Comparison of ENCODE assay signal across 1 cellular context in genomic region chr1:3547055-3548005, GRCh38.
TF ChIP-seq lines count a peak whose summit lies in the region.

No MANE protein-coding gene starts in this region.

TF ChIP-seq in GM23338, 12 proteins besides CTCF, POLR2A, EP300 and RAD21 (continued from another document):
- TF ChIP-seq, protein P1, sequence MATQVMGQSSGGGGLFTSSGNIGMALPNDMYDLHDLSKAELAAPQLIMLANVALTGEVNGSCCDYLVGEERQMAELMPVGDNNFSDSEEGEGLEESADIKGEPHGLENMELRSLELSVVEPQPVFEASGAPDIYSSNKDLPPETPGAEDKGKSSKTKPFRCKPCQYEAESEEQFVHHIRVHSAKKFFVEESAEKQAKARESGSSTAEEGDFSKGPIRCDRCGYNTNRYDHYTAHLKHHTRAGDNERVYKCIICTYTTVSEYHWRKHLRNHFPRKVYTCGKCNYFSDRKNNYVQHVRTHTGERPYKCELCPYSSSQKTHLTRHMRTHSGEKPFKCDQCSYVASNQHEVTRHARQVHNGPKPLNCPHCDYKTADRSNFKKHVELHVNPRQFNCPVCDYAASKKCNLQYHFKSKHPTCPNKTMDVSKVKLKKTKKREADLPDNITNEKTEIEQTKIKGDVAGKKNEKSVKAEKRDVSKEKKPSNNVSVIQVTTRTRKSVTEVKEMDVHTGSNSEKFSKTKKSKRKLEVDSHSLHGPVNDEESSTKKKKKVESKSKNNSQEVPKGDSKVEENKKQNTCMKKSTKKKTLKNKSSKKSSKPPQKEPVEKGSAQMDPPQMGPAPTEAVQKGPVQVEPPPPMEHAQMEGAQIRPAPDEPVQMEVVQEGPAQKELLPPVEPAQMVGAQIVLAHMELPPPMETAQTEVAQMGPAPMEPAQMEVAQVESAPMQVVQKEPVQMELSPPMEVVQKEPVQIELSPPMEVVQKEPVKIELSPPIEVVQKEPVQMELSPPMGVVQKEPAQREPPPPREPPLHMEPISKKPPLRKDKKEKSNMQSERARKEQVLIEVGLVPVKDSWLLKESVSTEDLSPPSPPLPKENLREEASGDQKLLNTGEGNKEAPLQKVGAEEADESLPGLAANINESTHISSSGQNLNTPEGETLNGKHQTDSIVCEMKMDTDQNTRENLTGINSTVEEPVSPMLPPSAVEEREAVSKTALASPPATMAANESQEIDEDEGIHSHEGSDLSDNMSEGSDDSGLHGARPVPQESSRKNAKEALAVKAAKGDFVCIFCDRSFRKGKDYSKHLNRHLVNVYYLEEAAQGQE (IDR thresholded peaks at IDR 0.05; ENCODE audit: unreplicated experiment): no peak
- TF ChIP-seq EZH2 (IDR thresholded peaks at IDR 0.05; ENCODE audit: low read depth, unreplicated experiment) (no peak), ZNF114 (CRISPR knock-in tag; IDR thresholded peaks at IDR 0.05) (no peak), POLR2AphosphoS5 (IDR thresholded peaks at IDR 0.05; ENCODE audit: low read depth) (no peak), JUNB (IDR thresholded peaks at IDR 0.05; ENCODE audit: unreplicated experiment) (no peak), CREB1 (CRISPR knock-in tag; IDR thresholded peaks at IDR 0.05; ENCODE audit: low read depth) (no peak), ETS1 (IDR thresholded peaks at IDR 0.05) (no peak)
